ENCODE assay signal across 7 cellular contexts in genomic region chr2:160269803-160270570, GRCh38.
DNase-seq lines count a peak whose midpoint lies in the region; ATAC-seq, FAIRE-seq and TF ChIP-seq lines count a peak whose summit lies in the region.

No MANE protein-coding gene starts in this region.

- H3K9me3 ChIP-seq in left lung: no peaks in the 10 kb centered on the region

- H3K27me3 ChIP-seq in left lung: no peaks in the 10 kb centered on the region

- DNase-seq in GM18507 (ENCODE audit: extremely low spot score, insufficient read length, low read depth) (peak; percentile 36), NCI-H2227 (lab: John Stamatoyannopoulos, UW; ENCODE audit: unreplicated experiment) (peak; percentile 94), dermis blood vessel endothelial cell (peak; percentile 92), left lung (peak; percentile 88 to 89)
- DNase-seq in activated CD4-positive, alpha-beta T cell treated with anti-CD3 and anti-CD28 coated beads, Interleukin-2, amount 50 U/mL, for 1 hour: peak; percentile 62
- peak; percentile 64 for DNase-seq in stimulated activated CD4-positive, alpha-beta T cell treated with anti-CD3 and anti-CD28 coated beads, Interleukin-1b, Interleukin-23, amount 100 ng/mL, for 48 hours

- intact Hi-C loops in left lung (cut with DNase I): no loop called here

- peak; percentile 35 for FAIRE-seq in GM18507 (lab: Jason Lieb, UNC)

- ATAC-seq in HG02938 (IDR thresholded peaks at IDR 0.05; ENCODE audit: unreplicated experiment) (peak; percentile 93), left lung (peak; percentile 74)

- H3K4me1 ChIP-seq in left lung: peaks cover 20 to 23% of the 10 kb centered on the region in 2 donors

- peak overlapping the region; percentile 92 to 93 for H3K27ac ChIP-seq in left lung

- peaks cover 0 to 40% of the 10 kb centered on the region in 2 donors for H3K36me3 ChIP-seq in left lung

- peak overlapping the region; percentile 13 to 34 for H3K4me3 ChIP-seq in left lung

- peak; percentile 30 to 65 for TF ChIP-seq CTCF in left lung (IDR thresholded peaks at IDR 0.05)

Comparison
In these comparisons a context has a peak if more than half of its experiments do, and no peak if none do; other contexts are left out.
1. Peak in every context shown above with its lines: DNase-seq, ATAC-seq, H3K4me3 ChIP-seq and H3K27ac ChIP-seq.
2. DNase-seq: peak in every context shown above with its lines; median percentile 94 in NCI-H2227; 92 in dermis blood vessel endothelial cell; 88 in left lung; 64 in stimulated activated CD4-positive, alpha-beta T cell treated with anti-CD3 and anti-CD28 coated beads, Interleukin-1b, Interleukin-23, amount 100 ng/mL, for 48 hours; 62 in activated CD4-positive, alpha-beta T cell treated with anti-CD3 and anti-CD28 coated beads, Interleukin-2, amount 50 U/mL, for 1 hour; 36 in GM18507.